ENCODE assay signal across 27 cellular contexts in genomic region chr10:96724621-96725020, GRCh38. TPM values are rescaled to one million over a fixed set of nuclear protein-coding genes. Genes with fewer than 3 reads are reported as not detected.
"Had no signal": no experiment of that assay in that cellular context is flagged by ENCODE, and none has a peak within 500 bp of the region (broad histone marks: within the 10 kb centered on the region; RNA-seq: fewer than 3 reads in every experiment).

No MANE protein-coding gene starts in this region.

- H3K4me2 ChIP-seq: smooth muscle cell had no signal

- H3K36me3 Mint-ChIP-seq: immature natural killer cell; stimulated activated memory B cell treated with anti-CD40 and anti-IgM and Interleukin-4, amounts not matched to agents 10 μg/mL and 1 μg/mL and 100 μg/mL, for 72 hours; type B pancreatic cell had no signal

- H3K4me3 Mint-ChIP-seq: immature natural killer cell; natural killer cell treated with Interleukin-12 subunit alpha and Interleukin-12 subunit beta and Interleukin-15 and Interleukin-18, amount 100 ng/mL, for 72 hours; stimulated activated memory B cell treated with anti-CD40 and anti-IgM and Interleukin-4, amounts not matched to agents 10 μg/mL and 1 μg/mL and 100 μg/mL, for 72 hours; stimulated activated naive CD8-positive, alpha-beta T cell treated with anti-CD3 and anti-CD28 coated beads, Interleukin-15, amount 100 ng/mL, for 72 hours; type B pancreatic cell had no signal

- H3K9me3 ChIP-seq: left lung, lower lobe of right lung, ovary, sigmoid colon, tibial nerve, uterus had no signal

- DNase-seq: hypothalamus; immature natural killer cell; kidney; left colon; left lung; lower lobe of right lung; mammary epithelial cell; mesenchymal stem cell; naive B cell; ovary; retina; right cardiac atrium; sigmoid colon; stimulated activated CD4-positive, alpha-beta T cell treated with anti-CD3 and anti-CD28 coated beads, Interleukin-1b, Interleukin-23, amount 100 ng/mL, for 48 hours; stimulated activated CD4-positive, alpha-beta T cell treated with anti-CD3 and anti-CD28 coated beads, Interleukin-2, amount 100 ng/mL, for 48 hours; stimulated activated CD4-positive, alpha-beta T cell treated with anti-CD3 and anti-CD28 coated beads, Interleukin-4, amount 100 ng/mL, for 4 hours; stimulated activated CD8-positive, alpha-beta memory T cell treated with anti-CD3 and anti-CD28 coated beads, Interleukin-4, amount 100 ng/mL, for 48 hours; stimulated activated naive CD4-positive, alpha-beta T cell treated with Interleukin-2 at 50 U/mL for 16 hours; stimulated activated naive CD8-positive, alpha-beta T cell treated with anti-CD3 and anti-CD28 coated beads, Interleukin-15, amount 100 ng/mL, for 72 hours; substantia nigra; uterus had no signal

- H3K9me3 Mint-ChIP-seq: immature natural killer cell; natural killer cell treated with Interleukin-12 subunit alpha and Interleukin-12 subunit beta and Interleukin-15 and Interleukin-18, amount 100 ng/mL, for 72 hours; stimulated activated memory B cell treated with anti-CD40 and anti-IgM and Interleukin-4, amounts not matched to agents 10 μg/mL and 1 μg/mL and 100 μg/mL, for 72 hours; stimulated activated naive CD8-positive, alpha-beta T cell treated with anti-CD3 and anti-CD28 coated beads, Interleukin-15, amount 100 ng/mL, for 72 hours; type B pancreatic cell had no signal

- H3K27ac ChIP-seq: left lung, lower lobe of right lung, ovary, sigmoid colon, tibial nerve, uterus had no signal

- H3K27me3 Mint-ChIP-seq: naive B cell; natural killer cell treated with Interleukin-12 subunit alpha and Interleukin-12 subunit beta and Interleukin-15 and Interleukin-18, amount 100 ng/mL, for 72 hours; stimulated activated memory B cell treated with anti-CD40 and anti-IgM and Interleukin-4, amounts not matched to agents 10 μg/mL and 1 μg/mL and 100 μg/mL, for 72 hours; stimulated activated naive CD8-positive, alpha-beta T cell treated with anti-CD3 and anti-CD28 coated beads, Interleukin-15, amount 100 ng/mL, for 72 hours had no signal

- H3K27me3 ChIP-seq: ovary, uterus had no signal

- H3K27ac Mint-ChIP-seq: progenitor cell of endocrine pancreas; stimulated activated memory B cell treated with anti-CD40 and anti-IgM and Interleukin-4, amounts not matched to agents 10 μg/mL and 1 μg/mL and 100 μg/mL, for 72 hours; stimulated activated naive CD8-positive, alpha-beta T cell treated with anti-CD3 and anti-CD28 coated beads, Interleukin-15, amount 100 ng/mL, for 72 hours; type B pancreatic cell had no signal

- H3K4me3 ChIP-seq: left lung, lower lobe of right lung, ovary, sigmoid colon, smooth muscle cell, tibial nerve, uterus had no signal

- H3K36me3 ChIP-seq: left lung, lower lobe of right lung, ovary, sigmoid colon, tibial nerve, uterus had no signal

- ATAC-seq: left colon; left lung; lower lobe of right lung; natural killer cell treated with Interleukin-12 subunit alpha and Interleukin-12 subunit beta and Interleukin-15 and Interleukin-18, amount 100 ng/mL, for 72 hours; right cardiac atrium; stimulated activated memory B cell treated with anti-CD40 and anti-IgM and Interleukin-4, amounts not matched to agents 10 μg/mL and 1 μg/mL and 100 μg/mL, for 72 hours; stimulated activated naive CD8-positive, alpha-beta T cell treated with anti-CD3 and anti-CD28 coated beads, Interleukin-15, amount 100 ng/mL, for 72 hours had no signal

RNA-seq across cellular contexts. Expression of gene PIK3AP1, which starts 4.3 kb away (rescaled TPM):
- polyA plus RNA-seq: mammary epithelial cell, smooth muscle cell had no signal
